Comparison of ENCODE assay signal across 8 cellular contexts in the genomic region with DNA sequence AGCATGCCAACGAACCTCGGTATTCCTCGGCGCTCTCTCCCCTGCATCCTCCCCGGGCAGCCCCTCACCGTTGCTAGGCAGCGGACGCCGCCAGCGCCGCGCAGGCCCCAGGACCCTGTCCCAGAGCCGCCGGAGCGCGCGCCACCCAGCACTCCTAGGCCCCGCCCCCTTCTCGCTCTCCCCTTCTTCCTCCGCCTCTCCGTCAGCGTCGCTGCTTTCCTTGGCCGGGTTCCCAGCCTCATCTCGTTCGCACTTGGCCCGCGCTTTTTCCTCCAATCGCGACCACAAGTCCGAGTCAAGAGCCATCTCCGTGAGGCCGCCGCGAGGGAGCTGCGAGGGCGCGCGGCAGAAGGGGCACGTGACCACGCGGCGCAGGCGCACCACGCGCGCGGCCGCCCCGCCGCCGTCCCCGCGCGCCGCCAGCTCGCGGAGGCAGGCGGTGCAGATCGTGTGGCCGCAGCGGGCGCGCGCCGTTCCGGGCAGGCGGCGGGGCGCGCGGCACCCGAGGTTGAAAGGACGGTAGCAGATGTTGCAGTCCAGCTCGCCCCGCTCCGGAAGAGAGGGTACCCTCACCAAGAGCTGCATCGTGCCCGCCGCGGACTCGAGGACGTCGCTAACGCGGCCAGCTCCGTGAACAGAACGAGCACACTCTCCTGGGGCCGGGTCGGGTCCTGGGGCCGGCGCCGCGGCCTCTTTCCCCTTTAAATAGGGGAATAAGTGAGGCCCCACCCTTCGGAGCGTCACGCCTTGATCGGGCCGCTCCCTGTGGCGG. TPM values are rescaled to one million over a fixed set of nuclear protein-coding genes. Genes with fewer than 3 reads are reported as not detected.
DNase-seq lines count a peak whose midpoint lies in the region; ATAC-seq and TF ChIP-seq lines count a peak whose summit lies in the region.

A gene (minus strand): TSS at position 679 of the 772 bp plus-strand sequence. CDS start 94 bp downstream, at position 585.

- H3K4me3 ChIP-seq in adrenal gland, result peak within 1 kb of the TSS in 3 of 4 donors; percentile 18 to 55 (median 33)
- H3K4me3 ChIP-seq in heart right ventricle, result peak within 1 kb of the TSS; percentile 49 to 93 (median 65)
- H3K4me3 ChIP-seq in upper lobe of left lung, result peak within 1 kb of the TSS; percentile 63 to 73 (median 69)

- 1 to 2% (median 1%) methylated on average over 36 to 100 of the region's 100 CpGs for WGBS in adrenal gland, 4 donors
- WGBS in heart right ventricle, 2 donors, result 0 to 1% methylated on average over 100 of the region's 100 CpGs
- 0 to 2% methylated on average over 27 to 68 of the region's 100 CpGs for WGBS in upper lobe of left lung, 2 donors

- H3K36me3 ChIP-seq in adrenal gland (replicated peaks in 1 of 2) (peaks cover 0 to 14% of the 10 kb centered on the region in 2 donors), heart right ventricle (peaks cover 0 to 18% (median 0%) of the 10 kb centered on the region in 9 donors), upper lobe of left lung (peaks cover 3 to 9% (median 7%) of the 10 kb centered on the region in 4 donors)

- no peak for TF ChIP-seq EP300 in upper lobe of left lung (IDR thresholded peaks at IDR 0.05)

- peak; percentile 74 for ATAC-seq in HG02763 (IDR thresholded peaks at IDR 0.05; ENCODE audit: unreplicated experiment)
- peak; percentile 88 to 93 (median 91) for ATAC-seq in heart right ventricle
- peak; percentile 92 to 94 for ATAC-seq in upper lobe of left lung (ENCODE audit: low FRiP score in 2 of 2)

- DNase-seq in GM10248 (ENCODE audit: extremely low spot score) (peak; percentile 85), NCI-H1436 treated with DMSO at 0.1 percent for 48 hours (lab: John Stamatoyannopoulos, UW) (peak; percentile 68), T follicular helper cell (ENCODE audit: low read depth) (peak; percentile 65), adrenal gland (peak; percentile 89 to 96 (median 92)), heart right ventricle (peak; percentile 91 to 94), posterior vena cava (ENCODE audit: low spot score) (peak; percentile 98), upper lobe of left lung (peak; percentile 93 to 96)

- H3K27ac ChIP-seq in adrenal gland, result peak within 1 kb of the TSS in 4 of 5 donors; percentile 81 to 96 (median 88)
- H3K27ac ChIP-seq in heart right ventricle, result peak within 1 kb of the TSS; percentile 70 to 98 (median 92)
- H3K27ac ChIP-seq in upper lobe of left lung, result peak within 1 kb of the TSS; percentile 94 to 98 (median 96)

- H3K9me3 ChIP-seq in adrenal gland (replicated peaks in 1 of 3) (no peaks in the 10 kb centered on the region), heart right ventricle (no peaks in the 10 kb centered on the region), upper lobe of left lung (no peaks in the 10 kb centered on the region)

- TF ChIP-seq CTCF in GM10248 (IDR thresholded peaks at IDR 0.05; ENCODE audit: control extremely low read depth, extremely low read depth, low read depth, missing control alignments) (no peak), adrenal gland (IDR thresholded peaks at IDR 0.05) (peak in 1 of 6 experiments; percentile 9), heart right ventricle (IDR thresholded peaks at IDR 0.05) (no peak), upper lobe of left lung (IDR thresholded peaks at IDR 0.05) (peak in 4 of 6 experiments; percentile 39 to 54 (median 40))

- TF ChIP-seq POLR2A in adrenal gland (IDR thresholded peaks at IDR 0.05) (peak; percentile 32 to 37), upper lobe of left lung (IDR thresholded peaks at IDR 0.05) (peak in 3 of 4 donors; percentile 38 to 74 (median 55))

- POLR2A ChIA-PET in GM10248 (lab: Yijun Ruan, JAX), result interaction anchor here (0.6 to 1.1 kb wide), 4 partner anchors 17 to 71 kb away, joined by 3 to 5 read pairs (median 5); no protein-coding TSS in a partner anchor

- intact Hi-C loops in adrenal gland (cut with DNase I) (loop anchor here in 1 of 2 donors (10.0 kb wide), 1 partner anchor 51 kb away; no protein-coding TSS in a partner anchor), heart right ventricle (cut with DNase I) (loop anchor here in 5 of 10 donors (1.0 to 10.0 kb wide), 7 partner anchors 27 to 171 kb away; a partner anchor contains a TSS), posterior vena cava (cut with DNase I) (no loop called here)

- H3K4me1 ChIP-seq in adrenal gland (replicated peaks in 1 of 2), result peaks cover 10 to 25% of the 10 kb centered on the region in 2 donors
- H3K4me1 ChIP-seq in heart right ventricle, result peaks cover 3 to 35% (median 26%) of the 10 kb centered on the region in 9 donors
- peaks cover 20 to 26% (median 25%) of the 10 kb centered on the region in 4 donors for H3K4me1 ChIP-seq in upper lobe of left lung

- CTCF ChIA-PET in GM10248 (lab: Yijun Ruan, JAX), result interaction anchor here (0.7 to 15.1 kb wide), 12 partner anchors 9 to 144 kb away, joined by 3 to 234 read pairs (median 5); a partner anchor contains a TSS

- no peaks in the 10 kb centered on the region for H3K27me3 ChIP-seq in adrenal gland
- no peaks in the 10 kb centered on the region for H3K27me3 ChIP-seq in heart right ventricle
- no peaks in the 10 kb centered on the region for H3K27me3 ChIP-seq in upper lobe of left lung

RNA-seq across cellular contexts. Expression of the gene that starts here (rescaled TPM):
- total RNA-seq in adrenal gland (10 to 100 TPM in 1 of 8 donors, 1 to 10 TPM in 7; 1.1 to 17.3 (median 3.0) TPM), heart right ventricle (1 to 10 TPM in 2 of 10 donors, under 1 TPM in 8; 0.15 to 1.6 (median 0.90) TPM), posterior vena cava (1 to 10 TPM; 1.1 to 1.5 TPM), upper lobe of left lung (10 to 100 TPM in 1 of 6 donors, 1 to 10 TPM in 5; 5.5 to 24.5 (median 6.3) TPM)
- polyA plus RNA-seq in adrenal gland (1 to 10 TPM; 1.7 to 5.2 (median 3.3) TPM), heart right ventricle (1 to 10 TPM; 1.5 to 1.9 TPM)

Comparison
In these comparisons a context has a peak if more than half of its experiments do, and no peak if none do; other contexts are left out.
1. Peak in every context shown above with its lines: DNase-seq, ATAC-seq, H3K4me3 ChIP-seq and H3K27ac ChIP-seq.
2. CTCF ChIP-seq: peak in upper lobe of left lung (4 of 6); none in GM10248 (single experiment) and heart right ventricle (0 of 9).